In genomic region chr19:58560921-58561320, GRCh38 we compare ENCODE assay signal across 1 cellular context.
TF ChIP-seq lines count a peak whose summit lies in the region.

No MANE protein-coding gene starts in this region.

TF ChIP-seq in K562, 482 proteins besides CTCF, POLR2A, EP300 and RAD21:
- no peak for TF ChIP-seq ZNF668 (CRISPR knock-in tag; IDR thresholded peaks at IDR 0.05)
- no peak for TF ChIP-seq NCOA1 (IDR thresholded peaks at IDR 0.05; ENCODE audit: low read depth)
- no peak for TF ChIP-seq NFE2 (IDR thresholded peaks at IDR 0.05; ENCODE audit: low read depth)
- TF ChIP-seq POU5F1 (IDR thresholded peaks at IDR 0.05; ENCODE audit: borderline replicate concordance, low read depth, low read length, partially characterized antibody), result no peak
- no peak for TF ChIP-seq RBM34 (IDR thresholded peaks at IDR 0.05; ENCODE audit: borderline replicate concordance, insufficient read depth, low read length)
- TF ChIP-seq, protein P1, sequence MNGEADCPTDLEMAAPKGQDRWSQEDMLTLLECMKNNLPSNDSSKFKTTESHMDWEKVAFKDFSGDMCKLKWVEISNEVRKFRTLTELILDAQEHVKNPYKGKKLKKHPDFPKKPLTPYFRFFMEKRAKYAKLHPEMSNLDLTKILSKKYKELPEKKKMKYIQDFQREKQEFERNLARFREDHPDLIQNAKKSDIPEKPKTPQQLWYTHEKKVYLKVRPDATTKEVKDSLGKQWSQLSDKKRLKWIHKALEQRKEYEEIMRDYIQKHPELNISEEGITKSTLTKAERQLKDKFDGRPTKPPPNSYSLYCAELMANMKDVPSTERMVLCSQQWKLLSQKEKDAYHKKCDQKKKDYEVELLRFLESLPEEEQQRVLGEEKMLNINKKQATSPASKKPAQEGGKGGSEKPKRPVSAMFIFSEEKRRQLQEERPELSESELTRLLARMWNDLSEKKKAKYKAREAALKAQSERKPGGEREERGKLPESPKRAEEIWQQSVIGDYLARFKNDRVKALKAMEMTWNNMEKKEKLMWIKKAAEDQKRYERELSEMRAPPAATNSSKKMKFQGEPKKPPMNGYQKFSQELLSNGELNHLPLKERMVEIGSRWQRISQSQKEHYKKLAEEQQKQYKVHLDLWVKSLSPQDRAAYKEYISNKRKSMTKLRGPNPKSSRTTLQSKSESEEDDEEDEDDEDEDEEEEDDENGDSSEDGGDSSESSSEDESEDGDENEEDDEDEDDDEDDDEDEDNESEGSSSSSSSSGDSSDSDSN (IDR thresholded peaks at IDR 0.05; ENCODE audit: borderline replicate concordance in 1 of 2, low read depth in 2 of 2, low read length in 2 of 2), result no peak
- TF ChIP-seq CHD2 (IDR thresholded peaks at IDR 0.05; ENCODE audit: low read depth, low read length), result no peak
- no peak for TF ChIP-seq E2F4 (CRISPR knock-in tag; IDR thresholded peaks at IDR 0.05; ENCODE audit: low read depth)
- TF ChIP-seq PHB2 (IDR thresholded peaks at IDR 0.05; ENCODE audit: low read depth), result no peak
- no peak for TF ChIP-seq TEAD2 (tag; IDR thresholded peaks at IDR 0.05)
- TF ChIP-seq ZNF217 (CRISPR knock-in tag; IDR thresholded peaks at IDR 0.05), result no peak
- TF ChIP-seq, protein P2, sequence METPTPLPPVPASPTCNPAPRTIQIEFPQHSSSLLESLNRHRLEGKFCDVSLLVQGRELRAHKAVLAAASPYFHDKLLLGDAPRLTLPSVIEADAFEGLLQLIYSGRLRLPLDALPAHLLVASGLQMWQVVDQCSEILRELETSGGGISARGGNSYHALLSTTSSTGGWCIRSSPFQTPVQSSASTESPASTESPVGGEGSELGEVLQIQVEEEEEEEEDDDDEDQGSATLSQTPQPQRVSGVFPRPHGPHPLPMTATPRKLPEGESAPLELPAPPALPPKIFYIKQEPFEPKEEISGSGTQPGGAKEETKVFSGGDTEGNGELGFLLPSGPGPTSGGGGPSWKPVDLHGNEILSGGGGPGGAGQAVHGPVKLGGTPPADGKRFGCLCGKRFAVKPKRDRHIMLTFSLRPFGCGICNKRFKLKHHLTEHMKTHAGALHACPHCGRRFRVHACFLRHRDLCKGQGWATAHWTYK (CRISPR knock-in tag; IDR thresholded peaks at IDR 0.05), result no peak
